Comparison of ENCODE assay signal across 15 cellular contexts in the genomic region with DNA sequence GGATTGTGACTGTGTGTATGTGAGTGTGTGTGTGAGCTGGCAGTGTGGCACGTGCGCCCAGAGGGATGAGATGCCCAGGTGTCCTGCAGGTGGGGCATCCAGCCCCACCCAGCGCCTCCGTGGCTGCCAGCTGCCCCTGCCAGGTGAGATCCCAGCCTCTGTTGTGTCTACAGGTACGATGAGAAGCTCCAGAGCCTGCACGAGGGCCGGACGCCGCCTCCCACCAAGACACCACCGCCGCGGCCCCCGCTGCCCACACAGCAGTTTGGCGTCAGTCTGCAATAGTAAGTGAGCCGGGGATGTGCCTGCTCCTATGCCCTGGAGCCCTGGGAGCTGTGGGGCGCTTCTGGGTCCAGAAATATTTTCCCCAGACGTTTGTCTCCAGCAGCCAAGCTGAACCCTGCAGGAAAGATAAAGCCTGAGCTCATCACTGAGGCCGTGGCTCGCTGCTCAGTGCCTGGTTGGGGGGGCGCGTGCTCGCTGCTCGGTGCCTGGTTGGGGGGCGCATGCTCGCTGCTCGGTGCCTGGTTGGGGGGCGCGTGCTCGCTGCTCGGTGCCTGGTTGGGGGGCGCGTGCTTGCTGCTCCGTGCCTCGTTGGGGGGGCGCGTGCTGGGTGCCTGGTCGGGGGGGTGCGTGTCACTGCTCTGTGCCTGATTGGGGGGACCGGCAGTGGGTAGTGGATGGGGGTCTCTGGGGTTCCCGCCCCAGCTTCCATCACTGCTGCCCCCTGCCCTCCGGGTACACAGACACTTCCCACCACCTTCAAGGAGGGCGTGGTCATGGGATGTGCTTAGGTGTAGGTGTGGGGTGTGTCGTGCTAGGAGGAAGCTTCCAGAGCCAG.
"Had no signal": no experiment of that assay in that cellular context is flagged by ENCODE, and none has a peak within 500 bp of the region (broad histone marks: within the 10 kb centered on the region; RNA-seq: fewer than 3 reads in every experiment).

No MANE protein-coding gene starts in this region.

- DNase-seq: colonic mucosa; dermis blood vessel endothelial cell; esophagus squamous epithelium; foreskin fibroblast; immature natural killer cell; left colon; mesendoderm; naive B cell; stimulated activated CD4-positive, alpha-beta T cell treated with anti-CD3 and anti-CD28 coated beads, Interleukin-12 subunit alpha, Interleukin-12 subunit beta, amount 100 ng/mL, for 4 hours; stimulated activated naive CD4-positive, alpha-beta T cell treated with Interleukin-2 at 50 U/mL for 16 hours; trophoblast cell had no signal

- H3K27me3 ChIP-seq: colonic mucosa, ovary had no signal

- ATAC-seq: gastroesophageal sphincter, left colon, sciatic nerve had no signal

- H3K4me3 ChIP-seq: colonic mucosa, esophagus squamous epithelium, gastroesophageal sphincter, ovary, skin epidermis had no signal

- H3K27ac ChIP-seq: colonic mucosa, esophagus squamous epithelium, gastroesophageal sphincter, ovary, skin epidermis had no signal

- H3K36me3 ChIP-seq: colonic mucosa, esophagus squamous epithelium, gastroesophageal sphincter, ovary had no signal

- H3K9me3 ChIP-seq: colonic mucosa, esophagus squamous epithelium, gastroesophageal sphincter, ovary had no signal

- H3K4me1 ChIP-seq: colonic mucosa, gastroesophageal sphincter had no signal
